In the genomic region with DNA sequence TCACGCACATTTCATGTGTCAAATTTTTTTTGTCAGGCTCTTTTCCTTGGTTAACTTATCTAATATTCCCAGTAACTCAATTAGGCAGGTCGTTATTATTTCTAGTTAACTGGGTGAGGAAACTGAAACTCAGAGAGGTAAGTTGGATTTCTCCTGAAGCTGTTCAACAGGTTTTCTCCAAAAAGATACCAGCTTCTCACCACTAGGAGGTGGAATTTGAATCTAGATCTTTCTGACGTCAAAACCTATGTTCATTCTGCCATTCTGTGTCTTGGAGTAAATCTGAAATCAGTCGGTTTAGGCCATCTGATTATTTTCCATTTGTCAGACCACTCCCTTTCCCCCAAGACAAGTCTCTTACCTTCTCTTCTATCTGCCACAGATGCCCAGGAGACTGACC, we compare ENCODE assay signal across 10 cellular contexts.
DNase-seq lines count a peak whose midpoint lies in the region; ATAC-seq and TF ChIP-seq lines count a peak whose summit lies in the region.
"Had no signal": no experiment of that assay in that cellular context is flagged by ENCODE, and none has a peak within 500 bp of the region (broad histone marks: within the 10 kb centered on the region; RNA-seq: fewer than 3 reads in every experiment).

No MANE protein-coding gene starts in this region.

- H3K9ac ChIP-seq in OCI-LY3 (ENCODE audit: low read length): no peak overlapping the region

- peak; percentile 13; the same call in 1 of the 2 replicates for TF ChIP-seq CTCF in OCI-LY3 (IDR thresholded peaks at IDR 0.05; ENCODE audit: low read depth, low read length)
- TF ChIP-seq CTCF in fibroblast of pulmonary artery (IDR thresholded peaks at IDR 0.05; ENCODE audit: low read length, missing control alignments): peak; percentile 41
- peak; percentile 20 for TF ChIP-seq CTCF in thoracic aorta (IDR thresholded peaks at IDR 0.05)

- H3K9me3 ChIP-seq in OCI-LY3 (ENCODE audit: insufficient read depth, low read length) (no peaks in the 10 kb centered on the region), thoracic aorta (no peaks in the 10 kb centered on the region)

- no peaks in the 10 kb centered on the region for H3K79me2 ChIP-seq in OCI-LY3 (ENCODE audit: low read length)

- ATAC-seq in thoracic aorta (ENCODE audit: insufficient number of reproducible peaks, low FRiP score, low read depth) (no peak), HG02885 (IDR thresholded peaks at IDR 0.05; ENCODE audit: poor library complexity, unreplicated experiment) (no peak)
- ATAC-seq: activated T-cell treated with anti-CD3 and anti-CD28 coated beads, Interleukin-2, amount 50 U/mL, for 4 hours had no signal

- DNase-seq in NCI-H748 (lab: John Stamatoyannopoulos, UW; ENCODE audit: unreplicated experiment): peak; percentile 25
- DNase-seq in NCI-H748 treated with DMSO at 0.1 percent for 48 hours (lab: John Stamatoyannopoulos, UW): no peak
- DNase-seq in fibroblast of pulmonary artery (ENCODE audit: low read depth): peak; percentile 23
- DNase-seq in thoracic aorta (ENCODE audit: low spot score): no peak
- no peak for DNase-seq in SW480 (ENCODE audit: low spot score)
- no peak for DNase-seq in OCI-M2 (lab: John Stamatoyannopoulos, UW; ENCODE audit: unreplicated experiment)
- DNase-seq: activated T-cell treated with anti-CD3 and anti-CD28 coated beads, Interleukin-2, amount 50 U/mL, for 4 hours; NCI-H187 had no signal

- peaks cover 2% of the 10 kb centered on the region; the same call in 1 of the 2 replicates for H3K4me1 ChIP-seq in OCI-LY3 (ENCODE audit: low read length)
- no peaks in the 10 kb centered on the region for H3K4me1 ChIP-seq in thoracic aorta (ENCODE audit: control insufficient read depth in 1 of 2, low read depth in 2 of 2)

- H3K27me3 ChIP-seq in OCI-LY3 (ENCODE audit: low read depth, low read length) (no peaks in the 10 kb centered on the region), thoracic aorta (replicated peaks; ENCODE audit: insufficient read depth) (no peaks in the 10 kb centered on the region)

- H3K36me3 ChIP-seq in OCI-LY3 (replicated peaks; ENCODE audit: low read depth, low read length) (no peaks in the 10 kb centered on the region), thoracic aorta (no peaks in the 10 kb centered on the region)

- H3K4me3 ChIP-seq in OCI-LY3 (ENCODE audit: low read length) (no peak overlapping the region), fibroblast of pulmonary artery (replicated peaks; ENCODE audit: low read depth, low read length) (no peak overlapping the region), thoracic aorta (no peak overlapping the region)

- no peaks in the 10 kb centered on the region for H4K20me1 ChIP-seq in OCI-LY3 (ENCODE audit: insufficient read depth, low read length)

- no peak overlapping the region for H2AFZ ChIP-seq in OCI-LY3 (ENCODE audit: low read depth, low read length)

- H3K27ac ChIP-seq in OCI-LY3 (ENCODE audit: low read length) (no peak overlapping the region), thoracic aorta (no peak overlapping the region)

- H3K4me2 ChIP-seq in OCI-LY3 (ENCODE audit: low read length): no peak overlapping the region

Comparison
In these comparisons a context has a peak if more than half of its experiments do, and no peak if none do; other contexts are left out.
1. DNase-seq: peak in NCI-H748 (single experiment) and fibroblast of pulmonary artery (single experiment); none in NCI-H748 treated with DMSO at 0.1 percent for 48 hours (single experiment), thoracic aorta (single experiment), SW480 (single experiment) and OCI-M2 (single experiment).
2. Peak in every context shown above with its lines, with median percentiles within 50 percentile points of each other: CTCF ChIP-seq.